Comparison of ENCODE assay signal across 2 cellular contexts in genomic region chr2:189218236-189218635, GRCh38.
TF ChIP-seq lines count a peak whose summit lies in the region.

No MANE protein-coding gene starts in this region.

TF ChIP-seq in A549, 52 proteins besides CTCF, POLR2A, EP300 and RAD21 (continued from another document):
- no peak for TF ChIP-seq BHLHE40 (IDR thresholded peaks at IDR 0.05; ENCODE audit: low read depth, low read length)

TF ChIP-seq in IMR-90, 13 proteins besides CTCF, POLR2A, EP300 and RAD21 (continued from another document):
- TF ChIP-seq ELK1 (IDR thresholded peaks at IDR 0.05; ENCODE audit: borderline replicate concordance, low read depth, low read length): no peak
- TF ChIP-seq NFE2L2 (IDR thresholded peaks at IDR 0.05; ENCODE audit: low read depth, low read length): no peak
- TF ChIP-seq RFX5 (IDR thresholded peaks at IDR 0.05; ENCODE audit: low read depth, low read length): no peak
- no peak for TF ChIP-seq FOS (IDR thresholded peaks at IDR 0.05; ENCODE audit: low read depth, low read length)
- no peak for TF ChIP-seq BHLHE40 (IDR thresholded peaks at IDR 0.05; ENCODE audit: low read depth, low read length)
- TF ChIP-seq MXI1 (IDR thresholded peaks at IDR 0.05; ENCODE audit: borderline replicate concordance, low read depth, low read length): no peak
- no peak for TF ChIP-seq USF2 (IDR thresholded peaks at IDR 0.05; ENCODE audit: low read depth, low read length)
- no peak for TF ChIP-seq SMC3 (IDR thresholded peaks at IDR 0.05; ENCODE audit: low read depth, low read length)
- TF ChIP-seq MAZ (IDR thresholded peaks at IDR 0.05; ENCODE audit: borderline replicate concordance, low read depth, low read length): no peak
